ENCODE assay signal across 8 cellular contexts in genomic region chr10:114172776-114173555, GRCh38. TPM values are rescaled to one million over a fixed set of nuclear protein-coding genes. Genes with fewer than 3 reads are reported as not detected.
DNase-seq lines count a peak whose midpoint lies in the region; ATAC-seq and TF ChIP-seq lines count a peak whose summit lies in the region.

No MANE protein-coding gene starts in this region.

- peak overlapping the region; percentile 93 for H3K27ac ChIP-seq in cardiac muscle cell
- peak overlapping the region; percentile 90 for H3K27ac ChIP-seq in liver (ENCODE audit: low read depth in 1 of 2, low read length in 2 of 2)
- no peak overlapping the region for H3K27ac ChIP-seq in thymus (ENCODE audit: low read depth)

- peak overlapping the region; percentile 77 to 88 for H3K9ac ChIP-seq in liver (ENCODE audit: low read depth in 1 of 2, low read length in 2 of 2)

- TF ChIP-seq RAD21 in liver (IDR thresholded peaks at IDR 0.05), result no peak

- DNase-seq in cardiac muscle cell (ENCODE audit: low read depth in 1 of 2, low spot score in 1 of 2), result no peak
- DNase-seq in Right ventricle myocardium inferior (ENCODE audit: missing footprints), result no peak
- peak; percentile 1 for DNase-seq in astrocyte of the hippocampus (ENCODE audit: low read depth, low spot score)
- DNase-seq in hippocampal formation (lab: John Stamatoyannopoulos, UW), result no peak
- no peak for DNase-seq in activated CD8-positive, alpha-beta memory T cell treated with anti-CD3 and anti-CD28 coated beads for 24 hours

- 12% methylated on average over 9 of the region's 9 CpGs for whole genome bisulfite sequencing in liver
- WGBS in thymus, result 49% methylated on average over 9 of the region's 9 CpGs

- no peaks in the 10 kb centered on the region for H3K9me3 ChIP-seq in cardiac muscle cell (ENCODE audit: low read depth)
- peaks cover 2 to 6% (median 3%) of the 10 kb centered on the region in 4 donors for H3K9me3 ChIP-seq in liver (ENCODE audit: control insufficient read depth in 4 of 4, low read length in 3 of 4)
- peaks cover 1% of the 10 kb centered on the region for H3K9me3 ChIP-seq in thymus (ENCODE audit: control insufficient read depth)

- intact Hi-C loops in Right ventricle myocardium inferior (cut with DNase I), result loop anchor here (5.0 to 10.0 kb wide), 2 partner anchors 94 to 652 kb away; partner anchors contain the start of gene FHIP2A

- H3K4me1 ChIP-seq in cardiac muscle cell (ENCODE audit: low read depth) (no peaks in the 10 kb centered on the region), liver (ENCODE audit: control insufficient read depth in 4 of 4, insufficient read depth in 4 of 4, low read length in 3 of 4) (peaks cover 0 to 16% (median 8%) of the 10 kb centered on the region in 4 donors), thymus (ENCODE audit: control insufficient read depth, insufficient read depth, low read length) (peaks cover 12% of the 10 kb centered on the region)

- H3K27me3 ChIP-seq in cardiac muscle cell, result no peaks in the 10 kb centered on the region
- no peaks in the 10 kb centered on the region for H3K27me3 ChIP-seq in liver (ENCODE audit: control insufficient read depth in 4 of 4, insufficient read depth in 4 of 4, low read length in 3 of 4)
- no peaks in the 10 kb centered on the region for H3K27me3 ChIP-seq in thymus (ENCODE audit: control insufficient read depth, insufficient read depth)

- no peak for ATAC-seq in Right ventricle myocardium inferior
- ATAC-seq in GM18517 (IDR thresholded peaks at IDR 0.05; ENCODE audit: unreplicated experiment), result no peak

- TF ChIP-seq CTCF in cardiac muscle cell (IDR thresholded peaks at IDR 0.05; ENCODE audit: low read depth, low read length) (no peak), liver (IDR thresholded peaks at IDR 0.05; ENCODE audit: low read depth, low read length, missing input control) (no peak)

- H3K36me3 ChIP-seq in cardiac muscle cell (no peaks in the 10 kb centered on the region), liver (ENCODE audit: control insufficient read depth in 4 of 4, insufficient read depth in 3 of 4, low read depth in 1 of 4, low read length in 3 of 4) (no peaks in the 10 kb centered on the region), thymus (ENCODE audit: control insufficient read depth, insufficient read depth) (no peaks in the 10 kb centered on the region)

- H3K4me3 ChIP-seq in cardiac muscle cell, result peak overlapping the region; percentile 87
- peak overlapping the region; percentile 77 to 89 (median 82) for H3K4me3 ChIP-seq in liver (ENCODE audit: low read depth in 1 of 3, low read length in 3 of 3)
- H3K4me3 ChIP-seq in thymus (ENCODE audit: low read length), result peak overlapping the region; percentile 63

TF ChIP-seq in liver, 16 proteins besides CTCF, POLR2A, EP300 and RAD21:
- TF ChIP-seq SP1 (IDR thresholded peaks at IDR 0.05) (no peak), ATF3 (IDR thresholded peaks at IDR 0.05) (no peak), MAX (IDR thresholded peaks at IDR 0.05) (no peak), FOXA1 (IDR thresholded peaks at IDR 0.05) (no peak), EGR1 (IDR thresholded peaks at IDR 0.05; ENCODE audit: low read depth in 2 of 2) (no peak), FOXA2 (IDR thresholded peaks at IDR 0.05) (no peak), JUND (IDR thresholded peaks at IDR 0.05) (no peak), NR2F2 (IDR thresholded peaks at IDR 0.05) (no peak), RXRA (IDR thresholded peaks at IDR 0.05) (no peak), YY1 (IDR thresholded peaks at IDR 0.05) (no peak), REST (IDR thresholded peaks at IDR 0.05) (no peak), ZBTB33 (IDR thresholded peaks at IDR 0.05) (no peak), TAF1 (conservative IDR thresholded peaks at IDR 0.05) (no peak), HNF4G (IDR thresholded peaks at IDR 0.05) (no peak), GABPA (IDR thresholded peaks at IDR 0.05 in 1 of 2, conservative IDR thresholded peaks at IDR 0.05 in 1 of 2) (no peak), HNF4A (conservative IDR thresholded peaks at IDR 0.05) (no peak)

RNA-seq across cellular contexts. Expression of gene CCDC186, which starts 1.0 kb away (rescaled TPM):
- total RNA-seq in cardiac muscle cell (5.2 and 8.7 TPM in 2 replicates), Right ventricle myocardium inferior (17.4 TPM), liver (10 to 100 TPM in 1 of 2 donors, 1 to 10 TPM in 1; 7.5 to 11.6 TPM)
- polyA plus RNA-seq in cardiac muscle cell (10.8 and 14.8 TPM in 2 replicates), liver (1 to 10 TPM; 1.9 to 4.7 TPM), thymus (11.2 TPM)

RNA-seq across cellular contexts. Expression of gene TDRD1, which starts 6.2 kb away (rescaled TPM):
- not detected in 2 replicates for total RNA-seq in cardiac muscle cell
- not detected in 2 replicates for polyA plus RNA-seq in cardiac muscle cell
- total RNA-seq in Right ventricle myocardium inferior, result 4.0 TPM
- under 1 TPM; 0.09 to 0.17 TPM for total RNA-seq in liver
- under 1 TPM; 0.01 to 0.04 TPM for polyA plus RNA-seq in liver
- 0.07 TPM for polyA plus RNA-seq in thymus
